Comparison of ENCODE assay signal across 23 cellular contexts in the genomic region with DNA sequence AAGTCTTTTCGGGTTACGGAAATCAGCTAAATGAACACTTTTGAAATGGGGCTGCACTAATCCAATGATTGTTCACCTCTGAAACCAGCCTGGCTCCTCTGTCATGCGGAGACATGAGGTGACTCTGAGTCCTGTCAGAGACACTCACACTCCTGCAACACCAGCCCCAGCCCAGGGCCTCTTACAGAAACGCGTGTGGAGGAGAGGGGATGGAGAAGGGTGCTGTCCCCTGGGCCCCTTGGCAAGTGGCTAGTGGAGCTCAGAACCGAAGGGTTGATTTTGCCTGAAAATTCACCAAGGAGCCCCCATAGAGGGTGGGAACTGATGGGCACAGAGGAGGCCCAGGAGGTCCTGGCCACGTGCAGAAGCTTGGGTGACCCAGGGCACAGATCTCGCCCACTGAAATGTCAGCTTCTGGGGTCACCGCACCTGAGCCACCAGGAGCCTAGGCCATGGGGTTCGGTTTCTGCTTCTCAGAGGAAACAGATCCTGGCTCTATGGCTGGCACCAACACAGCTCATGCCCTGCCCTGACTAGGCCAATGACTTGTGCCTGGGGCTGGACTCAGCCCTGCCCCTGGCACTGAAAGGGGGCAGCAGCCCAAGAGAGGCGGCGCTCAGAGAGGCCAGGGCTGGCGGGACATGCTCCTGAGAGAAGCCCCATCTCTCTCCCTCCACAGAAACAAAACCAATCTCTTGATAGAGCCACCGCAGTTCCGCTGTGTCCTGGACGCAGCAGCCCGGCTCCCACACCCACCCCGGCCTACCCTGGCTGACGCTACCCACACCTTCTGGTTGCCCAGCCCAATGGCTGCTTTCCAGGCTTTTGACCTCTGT.
"Had no signal": no experiment of that assay in that cellular context is flagged by ENCODE, and none has a peak within 500 bp of the region (broad histone marks: within the 10 kb centered on the region; RNA-seq: fewer than 3 reads in every experiment).

No MANE protein-coding gene starts in this region.

- H3K4me1 ChIP-seq: Peyer's patch, SJSA1 had no signal

- H3K27me3 Mint-ChIP-seq: activated CD4-positive, alpha-beta memory T cell treated with anti-CD3 and anti-CD28 coated beads for 36 hours; activated CD4-positive, alpha-beta T cell treated with anti-CD3 and anti-CD28 coated beads, Interleukin-2, amount 10 ng/mL, durations not matched to agents 7 days and 5 days; activated naive CD8-positive, alpha-beta T cell treated with anti-CD3 and anti-CD28 coated beads for 36 hours had no signal

- DNase-seq: activated CD4-positive, alpha-beta memory T cell treated with anti-CD3 and anti-CD28 coated beads for 36 hours; activated CD4-positive, alpha-beta T cell treated with anti-CD3 and anti-CD28 coated beads, Interleukin-2, amount 10 ng/mL, durations not matched to agents 7 days and 5 days; activated CD4-positive, CD25-positive, alpha-beta regulatory T cell; activated gamma-delta T cell treated with Interleukin-2 at 50 U/mL for 16 hours; activated naive CD4-positive, alpha-beta T cell treated with anti-CD3 and anti-CD28 coated beads, Interleukin-2, amount 10 ng/mL, durations not matched to agents 7 days and 5 days; activated naive CD8-positive, alpha-beta T cell treated with anti-CD3 and anti-CD28 coated beads for 36 hours; activated T-cell treated with anti-CD3 and anti-CD28 coated beads, Interleukin-2, amount 50 U/mL, for 72 hours; Kasumi-1; KBM-7; NCI-H1105 treated with DMSO at 0.1 percent for 48 hours; NCI-H1436 treated with DMSO at 0.1 percent for 48 hours; NCI-H187; NCI-H2081; NCI-H510A treated with DMSO at 0.1 percent for 48 hours; NCI-H69; Right ventricle myocardium superior; T-cell; T-helper 2 cell had no signal

- H3K9me3 ChIP-seq: Peyer's patch had no signal

- H3K4me3 ChIP-seq: Peyer's patch, SJSA1 had no signal

- H3K27me3 ChIP-seq: Peyer's patch, SJSA1 had no signal

- H3K27ac ChIP-seq: Peyer's patch, RWPE1, SJSA1, VCaP had no signal

- H3K4me1 Mint-ChIP-seq: activated CD4-positive, alpha-beta T cell treated with anti-CD3 and anti-CD28 coated beads, Interleukin-2, amount 10 ng/mL, durations not matched to agents 7 days and 5 days; activated naive CD4-positive, alpha-beta T cell treated with anti-CD3 and anti-CD28 coated beads, Interleukin-2, amount 10 ng/mL, durations not matched to agents 7 days and 5 days; activated naive CD8-positive, alpha-beta T cell treated with anti-CD3 and anti-CD28 coated beads for 36 hours; T-cell had no signal

- H3K36me3 ChIP-seq: Peyer's patch, SJSA1 had no signal

- H3K4me3 Mint-ChIP-seq: activated CD4-positive, alpha-beta memory T cell treated with anti-CD3 and anti-CD28 coated beads for 36 hours; activated CD4-positive, alpha-beta T cell treated with anti-CD3 and anti-CD28 coated beads, Interleukin-2, amount 10 ng/mL, durations not matched to agents 7 days and 5 days; activated naive CD4-positive, alpha-beta T cell treated with anti-CD3 and anti-CD28 coated beads, Interleukin-2, amount 10 ng/mL, durations not matched to agents 7 days and 5 days; activated naive CD8-positive, alpha-beta T cell treated with anti-CD3 and anti-CD28 coated beads for 36 hours; activated T-cell treated with anti-CD3 and anti-CD28 coated beads, Interleukin-2, amount 50 U/mL, for 72 hours; T-cell had no signal

- H3K27ac Mint-ChIP-seq: activated CD4-positive, alpha-beta memory T cell treated with anti-CD3 and anti-CD28 coated beads for 36 hours; activated CD4-positive, alpha-beta T cell treated with anti-CD3 and anti-CD28 coated beads, Interleukin-2, amount 10 ng/mL, durations not matched to agents 7 days and 5 days; activated naive CD4-positive, alpha-beta T cell treated with anti-CD3 and anti-CD28 coated beads, Interleukin-2, amount 10 ng/mL, durations not matched to agents 7 days and 5 days; activated naive CD8-positive, alpha-beta T cell treated with anti-CD3 and anti-CD28 coated beads for 36 hours; activated T-cell treated with anti-CD3 and anti-CD28 coated beads, Interleukin-2, amount 50 U/mL, for 72 hours; activated T-helper 2 cell treated with anti-CD3 and anti-CD28 coated beads, Interferon-gamma antibody, Interleukin-2, Interleukin-4, amounts not matched to agents 10 μg/mL and 5 μg/mL and 100 μg/mL, durations not matched to agents 14 hours and 24 hours and 36 hours; T-cell had no signal

- ATAC-seq: activated T-cell treated with anti-CD3 and anti-CD28 coated beads, Interleukin-2, amount 50 U/mL, for 72 hours; T-cell had no signal

- H3K36me3 Mint-ChIP-seq: activated CD4-positive, alpha-beta memory T cell treated with anti-CD3 and anti-CD28 coated beads for 36 hours; activated naive CD4-positive, alpha-beta T cell treated with anti-CD3 and anti-CD28 coated beads, Interleukin-2, amount 10 ng/mL, durations not matched to agents 7 days and 5 days; T-cell had no signal

- H3K9me3 Mint-ChIP-seq: activated CD4-positive, alpha-beta memory T cell treated with anti-CD3 and anti-CD28 coated beads for 36 hours had no signal
